Comparison of ENCODE assay signal across 17 cellular contexts in the genomic region with DNA sequence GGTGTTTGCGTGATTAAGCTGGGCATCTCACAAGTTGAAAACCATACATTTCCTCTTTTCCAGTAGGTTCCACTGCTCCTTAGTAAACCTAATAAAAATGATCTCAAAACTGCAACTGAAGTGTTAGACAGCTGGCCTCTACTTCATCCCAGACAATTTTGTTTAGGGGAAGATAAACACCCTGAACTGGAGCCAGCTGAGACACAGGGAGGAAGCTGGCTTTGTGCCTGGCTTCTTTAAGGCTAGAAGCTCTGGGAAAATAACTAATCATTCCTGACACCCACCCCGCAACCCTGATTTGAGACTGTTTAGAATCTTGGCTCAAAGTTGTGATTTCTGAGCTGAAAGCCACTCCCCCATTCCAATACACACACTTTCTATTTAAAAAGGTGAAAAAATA. TPM values are rescaled to one million over a fixed set of nuclear protein-coding genes. Genes with fewer than 3 reads are reported as not detected.
DNase-seq lines count a peak whose midpoint lies in the region; ATAC-seq and TF ChIP-seq lines count a peak whose summit lies in the region.
"Had no signal": no experiment of that assay in that cellular context is flagged by ENCODE, and none has a peak within 500 bp of the region (broad histone marks: within the 10 kb centered on the region; RNA-seq: fewer than 3 reads in every experiment).

No MANE protein-coding gene starts in this region.

- H3K27ac ChIP-seq in right atrium auricular region (no peak overlapping the region), SJCRH30 (peak overlapping the region; percentile 8; the same call in 1 of the 2 replicates)
- H3K27ac ChIP-seq: BLaER1 treated with 17β-estradiol and CSF1 and Interleukin-3, amounts not matched to agents 10 nM and 100 nM had no signal

- TF ChIP-seq CTCF in right atrium auricular region (IDR thresholded peaks at IDR 0.05) (no peak), nephron (IDR thresholded peaks at IDR 0.05; ENCODE audit: unreplicated experiment in 3 of 3) (no peak)

- no peaks in the 10 kb centered on the region for H3K36me3 Mint-ChIP-seq in nephron (ENCODE audit: low read depth)
- H3K36me3 Mint-ChIP-seq: CD8-positive, alpha-beta T cell; IgD-negative memory B cell had no signal

- H3K4me1 ChIP-seq in right atrium auricular region: no peaks in the 10 kb centered on the region
- peaks cover 11% of the 10 kb centered on the region for H3K4me1 ChIP-seq in SJCRH30
- H3K4me1 ChIP-seq: BLaER1 treated with 17β-estradiol and CSF1 and Interleukin-3, amounts not matched to agents 10 nM and 100 nM had no signal

- H3K4me1 Mint-ChIP-seq in nephron: peaks cover 30% of the 10 kb centered on the region
- H3K4me1 Mint-ChIP-seq: B cell, GM23338, IgD-negative memory B cell had no signal

- no peak overlapping the region for H3K4me3 Mint-ChIP-seq in nephron
- H3K4me3 Mint-ChIP-seq: B cell; CD8-positive, alpha-beta T cell; GM23338; HFFc6; IgD-negative memory B cell had no signal

- peaks cover 62% of the 10 kb centered on the region for H3K27me3 Mint-ChIP-seq in nephron (ENCODE audit: low read depth)

- no peaks in the 10 kb centered on the region for H3K36me3 ChIP-seq in right atrium auricular region
- no peaks in the 10 kb centered on the region for H3K36me3 ChIP-seq in SJCRH30
- H3K36me3 ChIP-seq: BLaER1 treated with 17β-estradiol and CSF1 and Interleukin-3, amounts not matched to agents 10 nM and 100 nM had no signal

- no peaks in the 10 kb centered on the region for H3K9me3 ChIP-seq in right atrium auricular region
- H3K9me3 ChIP-seq in SJCRH30 (replicated peaks): peaks cover 9% of the 10 kb centered on the region

- H3K4me3 ChIP-seq in right atrium auricular region (no peak overlapping the region), SJCRH30 (no peak overlapping the region)
- H3K4me3 ChIP-seq: BLaER1 treated with 17β-estradiol and CSF1 and Interleukin-3, amounts not matched to agents 10 nM and 100 nM; GM23338 had no signal

- no peak for DNase-seq in left ventricle myocardium superior
- DNase-seq in right atrium auricular region (ENCODE audit: low spot score): no peak
- peak; percentile 50 to 80 for DNase-seq in SJCRH30
- DNase-seq in anterior cingulate cortex (lab: John Stamatoyannopoulos, UW): no peak
- DNase-seq: Calu3; CD8-positive, alpha-beta T cell; H7; HFFc6 had no signal

- peaks cover 5% of the 10 kb centered on the region for H3K9me3 Mint-ChIP-seq in nephron
- H3K9me3 Mint-ChIP-seq: CD8-positive, alpha-beta T cell had no signal

- peak; percentile 14 for ATAC-seq in left ventricle myocardium superior
- no peak for ATAC-seq in GM18870 (IDR thresholded peaks at IDR 0.05; ENCODE audit: unreplicated experiment)
- ATAC-seq in GM21526 (IDR thresholded peaks at IDR 0.05; ENCODE audit: low FRiP score, unreplicated experiment): no peak
- ATAC-seq: CD8-positive, alpha-beta T cell; GM23338; HCT116 had no signal

- H3K27me3 ChIP-seq in right atrium auricular region (no peaks in the 10 kb centered on the region), SJCRH30 (no peaks in the 10 kb centered on the region)
- H3K27me3 ChIP-seq: BLaER1 treated with 17β-estradiol and CSF1 and Interleukin-3, amounts not matched to agents 10 nM and 100 nM had no signal

- H3K27ac Mint-ChIP-seq in nephron: peak overlapping the region; percentile 32 to 81 (median 67)
- H3K27ac Mint-ChIP-seq: B cell; CD8-positive, alpha-beta T cell; GM23338; HFFc6; IgD-negative memory B cell had no signal

- intact Hi-C loops in left ventricle myocardium superior (cut with micrococcal nuclease): no loop called here

RNA-seq across cellular contexts. Expression of a gene that starts 11.6 kb away (rescaled TPM):
- total RNA-seq in left ventricle myocardium superior (0.10 TPM), right atrium auricular region (under 1 TPM; 0.11 to 0.35 TPM)
- total RNA-seq in SJCRH30 (2014; rRNA removed; shearing (Covaris generic)): 0.93 and 0.94 TPM in 2 replicates
- total RNA-seq: A172; B cell; Calu3; CD8-positive, alpha-beta T cell; GM23338; HFFc6 had no signal

Comparison
In these comparisons a context has a peak if more than half of its experiments do, and no peak if none do; other contexts are left out.
1. DNase-seq: peak in SJCRH30 (2 of 2); none in left ventricle myocardium superior (single experiment), right atrium auricular region (single experiment) and anterior cingulate cortex (0 of 58).